Comparison of ENCODE assay signal across 12 cellular contexts in the genomic region with DNA sequence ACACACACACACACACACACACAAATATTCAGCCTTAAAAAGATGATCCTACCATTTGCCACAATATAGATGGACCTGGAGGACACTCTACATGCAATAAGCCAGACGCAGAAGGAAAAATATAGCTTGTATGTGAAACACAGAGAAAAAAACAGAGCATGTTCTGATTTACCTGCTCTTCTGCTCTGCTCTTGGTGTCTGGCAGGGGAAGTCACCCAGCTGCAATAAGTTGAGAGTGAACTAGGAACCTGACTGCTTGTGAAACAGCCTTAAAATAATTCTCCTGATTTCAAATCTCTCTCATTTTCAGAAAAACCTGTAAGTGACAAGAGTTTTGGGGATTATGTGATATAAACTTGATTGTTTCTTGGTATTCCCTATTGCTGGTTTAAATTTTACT. TPM values are rescaled to one million over a fixed set of nuclear protein-coding genes. Genes with fewer than 3 reads are reported as not detected.
"Had no signal": no experiment of that assay in that cellular context is flagged by ENCODE, and none has a peak within 500 bp of the region (broad histone marks: within the 10 kb centered on the region; RNA-seq: fewer than 3 reads in every experiment).

No MANE protein-coding gene starts in this region.

- H3K9ac ChIP-seq: GM23248, KMS-11 had no signal

- H3K4me1 ChIP-seq: HAP-1 had no signal

- ATAC-seq: HCT116, HepG2 had no signal

- H3K36me3 ChIP-seq: HAP-1 had no signal

- DNase-seq: GM23248, GOT3, H7, HFFc6, KBM-7 had no signal

- H2AFZ ChIP-seq: GM23248 had no signal

- H3K27ac ChIP-seq: GM23248, HL-60, KMS-11 had no signal

- H3K4me2 ChIP-seq: KMS-11 had no signal

- FAIRE-seq: HepG2 had no signal

- H3K4me3 ChIP-seq: GM23248, HAP-1 had no signal

- H3K9me3 ChIP-seq: HAP-1 had no signal

RNA-seq across cellular contexts. Expression of a gene that starts 31.0 kb away (rescaled TPM):
- total RNA-seq: HepG2, HFFc6, HT1080 had no signal
- polyA plus RNA-seq: HepG2, IgD-negative memory B cell had no signal
